Comparison of ENCODE assay signal across 19 cellular contexts in genomic region chr12:6653342-6653741, GRCh38. TPM values are rescaled to one million over a fixed set of nuclear protein-coding genes. Genes with fewer than 3 reads are reported as not detected.
A peak's percentile ranks its signal among the peaks of the same experiment; 100 is the strongest.
DNase-seq lines count a peak whose midpoint lies in the region; ATAC-seq, FAIRE-seq and TF ChIP-seq lines count a peak whose summit lies in the region.
"Had no signal": no experiment of that assay in that cellular context is flagged by ENCODE, and none has a peak within 500 bp of the region (broad histone marks: within the 10 kb centered on the region; RNA-seq: fewer than 3 reads in every experiment).

No MANE protein-coding gene starts in this region.

- ATAC-seq in Right ventricle myocardium inferior: peak; percentile 35
- ATAC-seq in left cardiac atrium: no peak
- no peak for ATAC-seq in HG03442 (IDR thresholded peaks at IDR 0.05; ENCODE audit: unreplicated experiment)
- ATAC-seq in HG03045 (IDR thresholded peaks at IDR 0.05; ENCODE audit: unreplicated experiment): no peak
- ATAC-seq in HG03457 (IDR thresholded peaks at IDR 0.05; ENCODE audit: unreplicated experiment): no peak
- ATAC-seq: GM23338 had no signal

- H3K36me3 ChIP-seq in left ventricle myocardium inferior: peaks cover 84% of the 10 kb centered on the region
- H3K36me3 ChIP-seq in stomach: peaks cover 62 to 100% (median 99%) of the 10 kb centered on the region in 4 donors

- peaks cover 21% of the 10 kb centered on the region for H3K4me1 ChIP-seq in left ventricle myocardium inferior
- peaks cover 0 to 11% (median 0%) of the 10 kb centered on the region in 4 donors for H3K4me1 ChIP-seq in stomach
- H3K4me1 ChIP-seq: Caco-2 had no signal

- no peak for TF ChIP-seq EP300 in stomach (IDR thresholded peaks at IDR 0.05)

- no peak for DNase-seq in Right ventricle myocardium inferior (ENCODE audit: missing footprints)
- no peak for DNase-seq in left cardiac atrium
- no peak for DNase-seq in GM12891 (ENCODE audit: insufficient read length, low spot score)
- DNase-seq in left ventricle myocardium inferior: no peak
- no peak for DNase-seq in stomach
- DNase-seq: 8988T; C1 segment of cervical spinal cord; Caco-2; CD4-positive, alpha-beta T cell; HCEC 1CT had no signal

- no peaks in the 10 kb centered on the region for H3K27me3 ChIP-seq in left ventricle myocardium inferior (ENCODE audit: low read depth)
- no peaks in the 10 kb centered on the region for H3K27me3 ChIP-seq in stomach

- FAIRE-seq in GM12891 (lab: Jason Lieb, UNC): peak; percentile 16
- FAIRE-seq: D721Med, G401.6, GM12892, GM18507, H54 had no signal

- intact Hi-C loops in Right ventricle myocardium inferior (cut with DNase I) (no loop called here), left cardiac atrium (cut with DNase I) (no loop called here), left ventricle myocardium inferior (cut with micrococcal nuclease) (no loop called here), stomach (cut with DNase I; ENCODE audit: low total_unique reads) (no loop called here)

- H3K27ac ChIP-seq in left ventricle myocardium inferior (replicated peaks): peak overlapping the region; percentile 81
- peak overlapping the region in 3 of 5 donors; percentile 8 to 42 (median 37) for H3K27ac ChIP-seq in stomach

- H3K4me3 ChIP-seq in left ventricle myocardium inferior: no peak overlapping the region
- H3K4me3 ChIP-seq in stomach: no peak overlapping the region
- H3K4me3 ChIP-seq: GM23338 had no signal

- TF ChIP-seq POLR2A in GM12891 (IDR thresholded peaks at IDR 0.05; ENCODE audit: low read depth, low read length) (no peak), stomach (IDR thresholded peaks at IDR 0.05) (no peak)

- WGBS in stomach, 5 donors: 92 to 100% (median 95%) methylated on average over 1 of the region's 1 CpG

- TF ChIP-seq CTCF in left ventricle myocardium inferior (IDR thresholded peaks at IDR 0.05; ENCODE audit: borderline replicate concordance): no peak
- TF ChIP-seq CTCF in stomach (IDR thresholded peaks at IDR 0.05): no peak

- H3K9me3 ChIP-seq in left ventricle myocardium inferior (replicated peaks): no peaks in the 10 kb centered on the region
- no peaks in the 10 kb centered on the region for H3K9me3 ChIP-seq in stomach
- H3K9me3 ChIP-seq: Caco-2 had no signal

TF ChIP-seq in GM12891, 5 proteins besides CTCF, POLR2A, EP300 and RAD21:
- TF ChIP-seq POLR2AphosphoS5 (IDR thresholded peaks at IDR 0.05; ENCODE audit: low read depth, low read length) (no peak), PAX5 (IDR thresholded peaks at IDR 0.05; ENCODE audit: insufficient read depth, low read length, severe bottlenecking) (no peak), SPI1 (IDR thresholded peaks at IDR 0.05; ENCODE audit: low read depth, low read length) (no peak), POU2F2 (IDR thresholded peaks at IDR 0.05; ENCODE audit: low read depth, low read length) (no peak), TAF1 (IDR thresholded peaks at IDR 0.05; ENCODE audit: low read depth, low read length) (no peak)

RNA-seq across cellular contexts. Expression of gene ACRBP, which starts 6.1 kb away (rescaled TPM):
- total RNA-seq in Right ventricle myocardium inferior (1.2 TPM), left cardiac atrium (under 1 TPM; 0.60 to 0.88 TPM), left ventricle myocardium inferior (1.4 TPM), stomach (1 to 10 TPM in 2 of 5 donors, not detected in 3; 2.2 to 6.4 TPM)
- 0.87 TPM for polyA plus RNA-seq in GM12891 (2012; ENCODE audit: low read depth, missing spikeins)
- polyA plus RNA-seq in stomach: 1 to 10 TPM in 2 of 3 donors, under 1 TPM in 1; 0.31 to 1.6 (median 1.1) TPM

RNA-seq across cellular contexts. Expression of gene ING4, which starts 9.6 kb away (rescaled TPM):
- total RNA-seq in Right ventricle myocardium inferior: 21.1 TPM
- 10 to 100 TPM; 16.8 to 28.5 TPM for total RNA-seq in left cardiac atrium
- polyA plus RNA-seq in GM12891 (2012; ENCODE audit: low read depth, missing spikeins): 35.4 TPM
- 23.2 TPM for total RNA-seq in left ventricle myocardium inferior
- 10 to 100 TPM in 4 of 5 donors, 1 to 10 TPM in 1; 8.7 to 51.8 (median 33.5) TPM for total RNA-seq in stomach
- 10 to 100 TPM; 25.5 to 53.6 (median 43.6) TPM for polyA plus RNA-seq in stomach

RNA-seq across cellular contexts. Expression of gene LPAR5, which starts 17.6 kb away (rescaled TPM):
- total RNA-seq in Right ventricle myocardium inferior (7.5 TPM), left cardiac atrium (1 to 10 TPM; 1.8 to 2.9 TPM), left ventricle myocardium inferior (7.0 TPM), stomach (10 to 100 TPM in 1 of 5 donors, 1 to 10 TPM in 4; 1.3 to 33.0 (median 5.8) TPM)
- polyA plus RNA-seq in GM12891 (2012; ENCODE audit: low read depth, missing spikeins): 2.9 TPM
- polyA plus RNA-seq in stomach: 1 to 10 TPM; 2.0 to 5.6 (median 3.5) TPM

RNA-seq across cellular contexts. Expression of gene ZNF384, which starts 35.8 kb away (rescaled TPM):
- total RNA-seq in Right ventricle myocardium inferior: 26.0 TPM
- 10 to 100 TPM; 28.3 to 31.2 TPM for total RNA-seq in left cardiac atrium
- polyA plus RNA-seq in GM12891 (2012; ENCODE audit: low read depth, missing spikeins): 43.3 TPM
- 26.5 TPM for total RNA-seq in left ventricle myocardium inferior
- 100 to 1,000 TPM in 1 of 5 donors, 10 to 100 TPM in 4; 16.5 to 207 (median 35.6) TPM for total RNA-seq in stomach
- polyA plus RNA-seq in stomach: 10 to 100 TPM; 16.7 to 21.8 (median 20.2) TPM

RNA-seq across cellular contexts. Expression of gene CHD4, which starts 46.2 kb away (rescaled TPM):
- total RNA-seq in Right ventricle myocardium inferior (165 TPM), left cardiac atrium (100 to 1,000 TPM; 117 to 151 TPM), left ventricle myocardium inferior (151 TPM), stomach (100 to 1,000 TPM; 169 to 315 (median 202) TPM)
- polyA plus RNA-seq in GM12891 (2012; ENCODE audit: low read depth, missing spikeins): 101 TPM
- 100 to 1,000 TPM; 105 to 139 (median 111) TPM for polyA plus RNA-seq in stomach
